ENCODE assay signal across 19 cellular contexts in genomic region chr15:75410196-75410595, GRCh38.
"Had no signal": no experiment of that assay in that cellular context is flagged by ENCODE, and none has a peak within 500 bp of the region (broad histone marks: within the 10 kb centered on the region; RNA-seq: fewer than 3 reads in every experiment).

No MANE protein-coding gene starts in this region.

- H3K9me3 Mint-ChIP-seq: naive B cell, neural crest cell had no signal

- H3K4me3 Mint-ChIP-seq: neural crest cell had no signal

- ATAC-seq: esophagus mucosa, heart left ventricle, left colon, left ventricle myocardium superior, sciatic nerve had no signal

- DNase-seq: effector memory CD4-positive, alpha-beta T cell; heart left ventricle; hippocampal formation; left colon; left ventricle myocardium superior; mesenchymal stem cell; naive B cell; posterior cingulate gyrus; spleen; stimulated activated CD4-positive, alpha-beta T cell treated with anti-CD3 and anti-CD28 coated beads, Interleukin-15, amount 100 ng/mL, for 24 hours; stimulated activated CD4-positive, alpha-beta T cell treated with anti-CD3 and anti-CD28 coated beads, Interleukin-1b, Interleukin-23, amount 100 ng/mL, for 48 hours; stimulated activated CD4-positive, alpha-beta T cell treated with anti-CD3 and anti-CD28 coated beads, Interleukin-4, amount 100 ng/mL, for 24 hours; stimulated activated naive CD4-positive, alpha-beta T cell; stomach; substantia nigra; transverse colon had no signal

- H3K4me1 Mint-ChIP-seq: neural crest cell had no signal

- H3K27me3 Mint-ChIP-seq: naive B cell had no signal
